8 cellular contexts compared by ENCODE assay signal in the genomic region with DNA sequence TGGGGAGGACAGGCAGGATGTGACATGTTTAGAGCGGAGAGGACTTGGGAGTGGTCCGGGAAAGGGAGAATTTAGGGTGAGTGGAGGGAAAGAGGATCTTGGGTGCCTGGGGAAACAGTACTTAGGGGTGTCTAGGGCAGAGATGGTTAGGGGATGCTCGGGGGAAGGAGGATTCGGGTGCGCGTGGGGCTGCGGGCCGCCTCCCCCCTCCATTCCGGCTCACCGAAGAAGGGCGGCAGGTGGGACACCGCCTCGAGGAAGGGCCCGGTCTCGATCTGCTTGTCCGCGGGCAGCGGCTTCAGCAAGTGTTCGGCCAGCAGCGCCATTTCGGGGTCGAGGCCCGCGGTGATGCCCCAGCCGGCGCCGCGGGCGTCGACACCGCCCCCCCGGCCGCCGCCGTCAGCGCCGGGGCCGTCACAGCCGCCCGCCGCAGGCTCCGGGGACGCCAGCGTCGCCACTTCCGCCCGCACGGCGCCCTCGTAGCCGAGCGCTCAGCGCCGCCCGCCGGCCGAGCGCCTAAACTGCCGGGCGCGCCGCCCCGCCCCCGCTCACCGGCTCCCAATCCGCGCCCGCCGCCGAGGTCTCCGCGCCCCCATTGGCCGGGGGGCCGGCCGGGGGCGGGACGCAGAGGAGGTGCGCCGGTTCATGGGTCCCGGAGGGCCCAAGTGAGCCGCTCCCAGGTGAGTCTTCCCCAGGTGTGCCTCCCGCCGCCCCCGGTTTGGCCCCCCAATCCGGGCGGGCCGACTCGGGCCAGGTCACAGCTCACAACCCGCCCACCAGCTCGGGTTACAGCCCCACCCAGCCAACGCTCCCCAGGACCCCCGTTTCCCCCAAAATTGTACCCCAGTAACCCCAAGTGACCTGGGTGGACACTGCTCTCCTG. TPM values are rescaled to one million over a fixed set of nuclear protein-coding genes. Genes with fewer than 3 reads are reported as not detected.
DNase-seq lines count a peak whose midpoint lies in the region; ATAC-seq lines count a peak whose summit lies in the region.

A gene with protein sequence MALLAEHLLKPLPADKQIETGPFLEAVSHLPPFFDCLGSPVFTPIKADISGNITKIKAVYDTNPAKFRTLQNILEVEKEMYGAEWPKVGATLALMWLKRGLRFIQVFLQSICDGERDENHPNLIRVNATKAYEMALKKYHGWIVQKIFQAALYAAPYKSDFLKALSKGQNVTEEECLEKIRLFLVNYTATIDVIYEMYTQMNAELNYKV (minus strand): TSS at position 493 of the 883 bp plus-strand sequence. CDS start 167 bp downstream, at position 326.

- DNase-seq in DMS79 (lab: John Stamatoyannopoulos, UW) (peak; percentile 51), KG1 (lab: John Stamatoyannopoulos, UW) (peak; percentile 47), RPMI7951 (ENCODE audit: low read depth) (peak; percentile 75), fibroblast of peridontal ligament (ENCODE audit: extremely low read depth) (peak; percentile 55)
- peak; percentile 94 for DNase-seq in natural killer cell treated with Interleukin-12 subunit alpha and Interleukin-12 subunit beta and Interleukin-15 and Interleukin-18, amount 100 ng/mL, for 72 hours (ENCODE audit: low spot score)
- peak; percentile 93 for DNase-seq in stimulated activated naive CD8-positive, alpha-beta T cell treated with anti-CD3 and anti-CD28 coated beads, Interleukin-15, Interleukin-2, amounts not matched to agents 100 U/mL and 50 U/mL, for 24 hours

- H3K36me3 Mint-ChIP-seq in activated T-helper 17 cell treated with anti-CD3 and anti-CD28 coated beads, Interleukin-2, amount 50 U/mL, for 72 hours (ENCODE audit: low read depth): no peaks in the 10 kb centered on the region
- H3K36me3 Mint-ChIP-seq in natural killer cell treated with Interleukin-12 subunit alpha and Interleukin-12 subunit beta and Interleukin-15 and Interleukin-18, amount 100 ng/mL, for 72 hours: no peaks in the 10 kb centered on the region

- H3K4me1 Mint-ChIP-seq in activated T-helper 17 cell treated with anti-CD3 and anti-CD28 coated beads, Interleukin-2, amount 50 U/mL, for 72 hours: peaks cover 22% of the 10 kb centered on the region
- peaks cover 44 to 46% of the 10 kb centered on the region in 2 donors for H3K4me1 Mint-ChIP-seq in natural killer cell treated with Interleukin-12 subunit alpha and Interleukin-12 subunit beta and Interleukin-15 and Interleukin-18, amount 100 ng/mL, for 72 hours (ENCODE audit: low read depth in 2 of 2)

- no peaks in the 10 kb centered on the region for H3K27me3 Mint-ChIP-seq in activated T-helper 17 cell treated with anti-CD3 and anti-CD28 coated beads, Interleukin-2, amount 50 U/mL, for 72 hours
- no peaks in the 10 kb centered on the region for H3K27me3 Mint-ChIP-seq in natural killer cell treated with Interleukin-12 subunit alpha and Interleukin-12 subunit beta and Interleukin-15 and Interleukin-18, amount 100 ng/mL, for 72 hours

- H3K4me3 Mint-ChIP-seq in activated T-helper 17 cell treated with anti-CD3 and anti-CD28 coated beads, Interleukin-2, amount 50 U/mL, for 72 hours: peak within 1 kb of the TSS; percentile 94
- peak within 1 kb of the TSS; percentile 99 for H3K4me3 Mint-ChIP-seq in natural killer cell treated with Interleukin-12 subunit alpha and Interleukin-12 subunit beta and Interleukin-15 and Interleukin-18, amount 100 ng/mL, for 72 hours

- H3K9me3 Mint-ChIP-seq in activated T-helper 17 cell treated with anti-CD3 and anti-CD28 coated beads, Interleukin-2, amount 50 U/mL, for 72 hours: no peaks in the 10 kb centered on the region
- H3K9me3 Mint-ChIP-seq in natural killer cell treated with Interleukin-12 subunit alpha and Interleukin-12 subunit beta and Interleukin-15 and Interleukin-18, amount 100 ng/mL, for 72 hours: no peaks in the 10 kb centered on the region

- peak within 1 kb of the TSS; percentile 95 for H3K27ac Mint-ChIP-seq in activated T-helper 17 cell treated with anti-CD3 and anti-CD28 coated beads, Interleukin-2, amount 50 U/mL, for 72 hours
- H3K27ac Mint-ChIP-seq in natural killer cell treated with Interleukin-12 subunit alpha and Interleukin-12 subunit beta and Interleukin-15 and Interleukin-18, amount 100 ng/mL, for 72 hours: peak within 1 kb of the TSS; percentile 40 to 94

- ATAC-seq in GM21619 (IDR thresholded peaks at IDR 0.05; ENCODE audit: unreplicated experiment): peak; percentile 93
- ATAC-seq in activated T-helper 17 cell treated with anti-CD3 and anti-CD28 coated beads, Interleukin-2, amount 50 U/mL, for 72 hours (replicated peaks): peak; percentile 95
- ATAC-seq in natural killer cell treated with Interleukin-12 subunit alpha and Interleukin-12 subunit beta and Interleukin-15 and Interleukin-18, amount 100 ng/mL, for 72 hours: peak; percentile 99
- peak; percentile 96 for ATAC-seq in stimulated activated naive CD8-positive, alpha-beta T cell treated with anti-CD3 and anti-CD28 coated beads, Interleukin-15, Interleukin-2, amounts not matched to agents 100 U/mL and 50 U/mL, for 24 hours

RNA-seq across cellular contexts. Expression of the gene that starts here (rescaled TPM):
- 35.7 and 36.8 TPM in 2 replicates for total RNA-seq in RPMI7951 (2014; rRNA removed; shearing (Covaris generic))
- total RNA-seq in activated T-helper 17 cell treated with anti-CD3 and anti-CD28 coated beads, Interleukin-2, amount 50 U/mL, for 72 hours: 10 to 100 TPM; 25.7 to 26.4 TPM
- total RNA-seq in natural killer cell treated with Interleukin-12 subunit alpha and Interleukin-12 subunit beta and Interleukin-15 and Interleukin-18, amount 100 ng/mL, for 72 hours: 10 to 100 TPM; 29.7 to 31.2 TPM

Comparison
In these comparisons a context has a peak if more than half of its experiments do, and no peak if none do; other contexts are left out.
1. Peak in every context shown above with its lines: DNase-seq and ATAC-seq.